14 cellular contexts compared by ENCODE assay signal in genomic region chr2:23698116-23698732, GRCh38.
"Had no signal": no experiment of that assay in that cellular context is flagged by ENCODE, and none has a peak within 500 bp of the region (broad histone marks: within the 10 kb centered on the region; RNA-seq: fewer than 3 reads in every experiment).

No MANE protein-coding gene starts in this region.

- H3K4me3 Mint-ChIP-seq: activated naive CD4-positive, alpha-beta T cell treated with anti-CD3 and anti-CD28 coated beads, Interleukin-2, amount 50 U/mL, for 24 hours; activated T-cell treated with anti-CD3 and anti-CD28 coated beads, Interleukin-2, amount 50 U/mL, for 72 hours; endodermal cell; naive B cell; stimulated activated naive B cell treated with anti-CD40 and anti-IgM and Interleukin-4, amounts not matched to agents 10 μg/mL and 1 μg/mL and 100 μg/mL, for 72 hours had no signal

- H3K27me3 ChIP-seq: left lung, thyroid gland had no signal

- H3K27ac ChIP-seq: left lung, thyroid gland, WERI-Rb-1 had no signal

- H3K4me1 ChIP-seq: left lung, thyroid gland had no signal

- H3K36me3 ChIP-seq: thyroid gland had no signal

- H3K9me3 ChIP-seq: left lung, mucosa of descending colon, thyroid gland had no signal

- ATAC-seq: activated T-cell treated with anti-CD3 and anti-CD28 coated beads, Interleukin-2, amount 50 U/mL, for 72 hours; left lung; mucosa of descending colon; stimulated activated naive B cell treated with anti-CD40 and anti-IgM and Interleukin-4, amounts not matched to agents 10 μg/mL and 1 μg/mL and 100 μg/mL, for 72 hours had no signal

- H3K27me3 Mint-ChIP-seq: activated naive CD4-positive, alpha-beta T cell treated with anti-CD3 and anti-CD28 coated beads, Interleukin-2, amount 50 U/mL, for 24 hours; naive B cell; stimulated activated naive B cell treated with anti-CD40 and anti-IgM and Interleukin-4, amounts not matched to agents 10 μg/mL and 1 μg/mL and 100 μg/mL, for 72 hours had no signal

- H3K27ac Mint-ChIP-seq: activated naive CD4-positive, alpha-beta T cell treated with anti-CD3 and anti-CD28 coated beads, Interleukin-2, amount 50 U/mL, for 24 hours; activated T-cell treated with anti-CD3 and anti-CD28 coated beads, Interleukin-2, amount 50 U/mL, for 72 hours; endodermal cell; stimulated activated naive B cell treated with anti-CD40 and anti-IgM and Interleukin-4, amounts not matched to agents 10 μg/mL and 1 μg/mL and 100 μg/mL, for 72 hours had no signal

- DNase-seq: activated CD4-positive, alpha-beta T cell treated with anti-CD3 and anti-CD28 coated beads for 1 hour; activated CD4-positive, alpha-beta T cell treated with anti-CD3 and anti-CD28 coated beads, Interleukin-2, amount 50 U/mL, for 4 hours; activated effector memory CD4-positive, alpha-beta T cell treated with anti-CD3 and anti-CD28 coated beads, Interleukin-2, amount 50 U/mL, for 16 hours; activated T-cell treated with anti-CD3 and anti-CD28 coated beads, Interleukin-2, amount 50 U/mL, for 72 hours; foreskin melanocyte; left lung; naive B cell; stimulated activated naive B cell treated with anti-CD40 and anti-IgM and Interleukin-4, amounts not matched to agents 10 μg/mL and 1 μg/mL and 100 μg/mL, for 72 hours; SW 1271; thyroid gland had no signal

- H3K9me3 Mint-ChIP-seq: activated naive CD4-positive, alpha-beta T cell treated with anti-CD3 and anti-CD28 coated beads, Interleukin-2, amount 50 U/mL, for 24 hours; activated T-cell treated with anti-CD3 and anti-CD28 coated beads, Interleukin-2, amount 50 U/mL, for 72 hours; stimulated activated naive B cell treated with anti-CD40 and anti-IgM and Interleukin-4, amounts not matched to agents 10 μg/mL and 1 μg/mL and 100 μg/mL, for 72 hours had no signal

- H3K4me1 Mint-ChIP-seq: activated naive CD4-positive, alpha-beta T cell treated with anti-CD3 and anti-CD28 coated beads, Interleukin-2, amount 50 U/mL, for 24 hours; endodermal cell had no signal

- H3K4me3 ChIP-seq: left lung, mucosa of descending colon, thyroid gland had no signal
